Comparison of ENCODE assay signal across 17 cellular contexts in genomic region chr9:132301521-132301920, GRCh38.
"Had no signal": no experiment of that assay in that cellular context is flagged by ENCODE, and none has a peak within 500 bp of the region (broad histone marks: within the 10 kb centered on the region; RNA-seq: fewer than 3 reads in every experiment).

No MANE protein-coding gene starts in this region.

- H3K4me3 Mint-ChIP-seq: activated CD4-positive, alpha-beta T cell treated with anti-CD3 and anti-CD28 coated beads for 36 hours; activated T-helper 1 cell treated with anti-CD3 and anti-CD28 coated beads, Interleukin-12 subunit alpha, Interleukin-12 subunit beta, Interleukin-2, Interleukin-4 antibody, amounts not matched to agents 30 ng/mL and 10 ng/mL and 1 ng/mL, durations not matched to agents 14 hours and 24 hours and 36 hours; natural killer cell treated with Interleukin-12 subunit alpha and Interleukin-12 subunit beta and Interleukin-15 and Interleukin-18, amount 100 ng/mL, for 72 hours; stimulated activated effector memory CD8-positive, alpha-beta T cell treated with anti-CD3 and anti-CD28 coated beads, Interleukin-12 subunit alpha, Interleukin-12 subunit beta, amount 100 ng/mL, for 72 hours; WTC11 had no signal

- H3K9me3 Mint-ChIP-seq: activated T-helper 1 cell treated with anti-CD3 and anti-CD28 coated beads, Interleukin-12 subunit alpha, Interleukin-12 subunit beta, Interleukin-2, Interleukin-4 antibody, amounts not matched to agents 30 ng/mL and 10 ng/mL and 1 ng/mL, durations not matched to agents 14 hours and 24 hours and 36 hours; natural killer cell treated with Interleukin-12 subunit alpha and Interleukin-12 subunit beta and Interleukin-15 and Interleukin-18, amount 100 ng/mL, for 72 hours; stimulated activated effector memory CD8-positive, alpha-beta T cell treated with anti-CD3 and anti-CD28 coated beads, Interleukin-12 subunit alpha, Interleukin-12 subunit beta, amount 100 ng/mL, for 72 hours; WTC11 had no signal

- DNase-seq: activated CD4-positive, alpha-beta T cell treated with anti-CD3 and anti-CD28 coated beads for 36 hours; activated CD8-positive, alpha-beta memory T cell treated with anti-CD3 and anti-CD28 coated beads, Interleukin-2, amount 50 U/mL, for 4 hours; activated naive CD4-positive, alpha-beta T cell; amniotic stem cell; dermis blood vessel endothelial cell; effector memory CD4-positive, alpha-beta T cell; gastrocnemius medialis; head of caudate nucleus; lower lobe of right lung; sigmoid colon; stimulated activated CD4-positive, alpha-beta T cell treated with anti-CD3 and anti-CD28 coated beads, Interleukin-4, amount 100 ng/mL, for 24 hours; SW 1271; upper lobe of right lung had no signal

- H3K27ac ChIP-seq: gastrocnemius medialis, lower lobe of right lung, sigmoid colon, upper lobe of right lung had no signal

- H3K27me3 Mint-ChIP-seq: activated CD4-positive, alpha-beta T cell treated with anti-CD3 and anti-CD28 coated beads for 36 hours; natural killer cell treated with Interleukin-12 subunit alpha and Interleukin-12 subunit beta and Interleukin-15 and Interleukin-18, amount 100 ng/mL, for 72 hours had no signal

- H3K4me3 ChIP-seq: gastrocnemius medialis, lower lobe of right lung, sigmoid colon, upper lobe of right lung had no signal

- H3K4me1 ChIP-seq: lower lobe of right lung, sigmoid colon, upper lobe of right lung had no signal

- ATAC-seq: activated CD4-positive, alpha-beta T cell treated with anti-CD3 and anti-CD28 coated beads for 36 hours; gastrocnemius medialis; lower lobe of right lung; natural killer cell treated with Interleukin-12 subunit alpha and Interleukin-12 subunit beta and Interleukin-15 and Interleukin-18, amount 100 ng/mL, for 72 hours; stimulated activated effector memory CD8-positive, alpha-beta T cell treated with anti-CD3 and anti-CD28 coated beads, Interleukin-12 subunit alpha, Interleukin-12 subunit beta, amount 100 ng/mL, for 72 hours; upper lobe of right lung; WTC11 had no signal

- H3K27ac Mint-ChIP-seq: activated CD4-positive, alpha-beta T cell treated with anti-CD3 and anti-CD28 coated beads for 36 hours; activated T-helper 1 cell treated with anti-CD3 and anti-CD28 coated beads, Interleukin-12 subunit alpha, Interleukin-12 subunit beta, Interleukin-2, Interleukin-4 antibody, amounts not matched to agents 30 ng/mL and 10 ng/mL and 1 ng/mL, durations not matched to agents 14 hours and 24 hours and 36 hours; natural killer cell treated with Interleukin-12 subunit alpha and Interleukin-12 subunit beta and Interleukin-15 and Interleukin-18, amount 100 ng/mL, for 72 hours; stimulated activated effector memory CD8-positive, alpha-beta T cell treated with anti-CD3 and anti-CD28 coated beads, Interleukin-12 subunit alpha, Interleukin-12 subunit beta, amount 100 ng/mL, for 72 hours; WTC11 had no signal

- H3K9me3 ChIP-seq: gastrocnemius medialis, lower lobe of right lung, sigmoid colon, upper lobe of right lung had no signal

- H3K27me3 ChIP-seq: gastrocnemius medialis, sigmoid colon, upper lobe of right lung had no signal
